ENCODE assay signal across 12 cellular contexts in the genomic region with DNA sequence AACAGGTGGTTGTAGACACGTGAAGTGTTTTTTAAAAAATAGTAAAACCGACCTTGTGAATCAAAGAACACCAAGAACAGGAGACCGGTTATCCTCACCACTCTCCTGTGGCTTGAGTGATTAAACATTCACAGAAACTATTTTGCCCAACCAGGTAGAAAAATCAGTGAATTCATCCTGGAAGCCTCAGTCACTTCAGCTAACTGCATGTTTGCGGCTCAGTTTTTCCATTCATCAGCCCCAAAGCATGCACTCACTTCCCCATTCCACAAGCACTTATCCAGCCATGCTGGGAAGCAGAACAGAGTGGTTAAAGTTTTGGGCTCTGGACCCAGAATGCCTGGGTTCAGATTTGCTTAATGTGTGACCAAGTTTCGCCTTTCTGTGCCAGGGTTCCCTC. TPM values are rescaled to one million over a fixed set of nuclear protein-coding genes. Genes with fewer than 3 reads are reported as not detected.
DNase-seq lines count a peak whose midpoint lies in the region; ATAC-seq and TF ChIP-seq lines count a peak whose summit lies in the region.
"Had no signal": no experiment of that assay in that cellular context is flagged by ENCODE, and none has a peak within 500 bp of the region (broad histone marks: within the 10 kb centered on the region; RNA-seq: fewer than 3 reads in every experiment).

No MANE protein-coding gene starts in this region.

- no peak for TF ChIP-seq CTCF in left ventricle myocardium inferior (IDR thresholded peaks at IDR 0.05; ENCODE audit: borderline replicate concordance)

- H3K4me3 Mint-ChIP-seq in T-helper 17 cell, result no peak overlapping the region

- H3K4me1 Mint-ChIP-seq in T-helper 17 cell, result peaks cover 3% of the 10 kb centered on the region

- H3K27me3 Mint-ChIP-seq in T-helper 17 cell, result peaks cover 46% of the 10 kb centered on the region

- H3K4me1 ChIP-seq in left ventricle myocardium inferior, result peaks cover 24% of the 10 kb centered on the region

- H3K27ac ChIP-seq in left ventricle myocardium inferior (replicated peaks), result no peak overlapping the region
- H3K27ac ChIP-seq: neutrophil had no signal

- H3K36me3 ChIP-seq in left ventricle myocardium inferior, result no peaks in the 10 kb centered on the region
- H3K36me3 ChIP-seq: neutrophil had no signal

- ATAC-seq in left cardiac atrium, result no peak
- no peak for ATAC-seq in T-helper 17 cell

- DNase-seq in left ventricle myocardium inferior (no peak), left cardiac atrium (no peak), amniotic epithelial cell (ENCODE audit: low read depth) (peak; percentile 85), DMS153 (lab: John Stamatoyannopoulos, UW) (no peak), HT-29 (ENCODE audit: low spot score) (no peak), iPS-NIHi7 (ENCODE audit: extremely low spot score) (no peak), T-helper 17 cell (no peak)
- DNase-seq: activated CD4-positive, alpha-beta T cell treated with anti-CD3 and anti-CD28 coated beads, Interleukin-2, amount 50 U/mL, for 48 hours; stimulated activated CD8-positive, alpha-beta memory T cell treated with anti-CD3 and anti-CD28 coated beads, Interleukin-4, amount 100 ng/mL, for 48 hours had no signal

- intact Hi-C loops in left ventricle myocardium inferior (cut with micrococcal nuclease) (no loop called here), left cardiac atrium (cut with DNase I) (no loop called here)

- no peak overlapping the region for H3K27ac Mint-ChIP-seq in T-helper 17 cell

- H3K9me3 ChIP-seq in left ventricle myocardium inferior (replicated peaks) (no peaks in the 10 kb centered on the region), iPS-18c (ENCODE audit: control insufficient read depth, insufficient read depth, low read length) (no peaks in the 10 kb centered on the region), T-helper 17 cell (ENCODE audit: control insufficient read depth, low read length, poor library complexity, severe bottlenecking) (no peaks in the 10 kb centered on the region)
- H3K9me3 ChIP-seq: neutrophil had no signal

- peaks cover 33% of the 10 kb centered on the region for H3K27me3 ChIP-seq in left ventricle myocardium inferior (ENCODE audit: low read depth)

- H3K4me3 ChIP-seq in left ventricle myocardium inferior (peak overlapping the region; percentile 59), iPS-18c (ENCODE audit: insufficient read depth, low read depth, low read length) (peak overlapping the region; percentile 58; the same call in 1 of the 2 replicates)

- no peaks in the 10 kb centered on the region for H3K36me3 Mint-ChIP-seq in T-helper 17 cell (ENCODE audit: low read depth)

RNA-seq across cellular contexts. Expression of a gene that starts 2.4 kb away (rescaled TPM):
- total RNA-seq in left ventricle myocardium inferior (0.08 TPM), left cardiac atrium (1 to 10 TPM; 3.6 to 3.7 TPM), T-helper 17 cell (not detected)
- total RNA-seq in HT-29 (2014; rRNA removed; shearing (Covaris generic)), result 1.3 and 1.7 TPM in 2 replicates
- total RNA-seq: dermis microvascular lymphatic vessel endothelial cell had no signal

RNA-seq across cellular contexts. Expression of a gene that starts 45.6 kb away (rescaled TPM):
- 87.3 TPM for total RNA-seq in left ventricle myocardium inferior
- total RNA-seq in left cardiac atrium, result 10 to 100 TPM; 73.9 to 83.5 TPM
- total RNA-seq in HT-29 (2014; rRNA removed; shearing (Covaris generic)), result 39.5 and 48.0 TPM in 2 replicates
- 10 to 100 TPM; 19.7 to 21.9 TPM for total RNA-seq in T-helper 17 cell
